Comparison of ENCODE assay signal across 8 cellular contexts in genomic region chr6:16332175-16332542, GRCh38.
DNase-seq lines count a peak whose midpoint lies in the region; ATAC-seq lines count a peak whose summit lies in the region.

No MANE protein-coding gene starts in this region.

- H3K4me3 ChIP-seq in endocrine pancreas (ENCODE audit: control insufficient read depth, insufficient read depth, low read length) (peak overlapping the region; percentile 52), mesodermal cell (ENCODE audit: extremely low read depth, insufficient read depth, low read length, poor library complexity, severe bottlenecking) (no peak overlapping the region)

- H3K36me3 ChIP-seq in endocrine pancreas (ENCODE audit: control insufficient read depth, insufficient read depth, low read length) = no peaks in the 10 kb centered on the region
- H3K36me3 ChIP-seq in mesodermal cell (ENCODE audit: control insufficient read depth, insufficient read depth, low read length) = peaks cover 6% of the 10 kb centered on the region

- no peaks in the 10 kb centered on the region for H3K9me3 ChIP-seq in endocrine pancreas (ENCODE audit: control insufficient read depth, low read length)
- H3K9me3 ChIP-seq in mesodermal cell (ENCODE audit: control insufficient read depth, low read length) = no peaks in the 10 kb centered on the region

- peak overlapping the region; percentile 67 for H3K27ac ChIP-seq in mesodermal cell (ENCODE audit: low read depth, low read length, severe bottlenecking)

- H3K27me3 ChIP-seq in endocrine pancreas (ENCODE audit: control insufficient read depth, insufficient read depth, low read length) = no peaks in the 10 kb centered on the region

- DNase-seq in Caki2 (ENCODE audit: low read depth) (peak; percentile 70), NCI-H82 treated with DMSO at 0.1 percent for 48 hours (lab: John Stamatoyannopoulos, UW; ENCODE audit: unreplicated experiment) (peak; percentile 86)
- peak; percentile 57 to 71 for DNase-seq in activated CD8-positive, alpha-beta memory T cell treated with anti-CD3 and anti-CD28 coated beads for 1 hour (ENCODE audit: extremely low read depth in 1 of 2, low read depth in 1 of 2)
- DNase-seq in stimulated activated CD8-positive, alpha-beta memory T cell treated with anti-CD3 and anti-CD28 coated beads, Interleukin-4, amount 100 ng/mL, for 1 hour (ENCODE audit: low read depth in 2 of 2, low spot score in 1 of 2) = peak; percentile 58 to 68

- peaks cover 6% of the 10 kb centered on the region for H3K4me1 ChIP-seq in endocrine pancreas (ENCODE audit: control insufficient read depth, insufficient read depth, low read length)
- peaks cover 26% of the 10 kb centered on the region for H3K4me1 ChIP-seq in mesodermal cell (ENCODE audit: control insufficient read depth, insufficient read depth, low read length, poor library complexity, severe bottlenecking)

- in situ Hi-C loops in Caki2 (cut with HindIII; ENCODE audit: low pct_unique_long_range_greater_than_20kb, low sequenced_read_pairs) = no loop called here

- WGBS in mesodermal cell (ENCODE audit: insufficient coverage in 2 of 2), 2 experiments = 0 to 2% methylated on average over 5 to 6 of the region's 7 CpGs

- ATAC-seq in GM19455 (IDR thresholded peaks at IDR 0.05; ENCODE audit: unreplicated experiment) = peak; percentile 87
- peak; percentile 84 for ATAC-seq in HG03521 (IDR thresholded peaks at IDR 0.05; ENCODE audit: unreplicated experiment)

- peak overlapping the region; percentile 10 for H3K9ac ChIP-seq in endocrine pancreas (ENCODE audit: control insufficient read depth, insufficient read depth, low read length)
